In genomic region chr2:217713395-217714267, GRCh38 we compare ENCODE assay signal across 9 cellular contexts.
DNase-seq lines count a peak whose midpoint lies in the region; ATAC-seq and TF ChIP-seq lines count a peak whose summit lies in the region.
"Had no signal": no experiment of that assay in that cellular context is flagged by ENCODE, and none has a peak within 500 bp of the region (broad histone marks: within the 10 kb centered on the region; RNA-seq: fewer than 3 reads in every experiment).

No MANE protein-coding gene starts in this region.

- intact Hi-C loops in activated CD4-positive, alpha-beta T cell treated with anti-CD3 and anti-CD28 coated beads for 36 hours (cut with DNase I, micrococcal nuclease) = loop anchor here (1.0 to 5.0 kb wide), 8 partner anchors 63 to 1031 kb away; partner anchors contain the start of gene IGFBP5 (in 1 of the 2)
- intact Hi-C loops in left colon (cut with DNase I, micrococcal nuclease) = loop anchor here in 1 of 2 donors (10.0 kb wide), 1 partner anchor 189 kb away; no protein-coding TSS in a partner anchor

- in situ Hi-C loops in Caki2 (cut with HindIII; ENCODE audit: low pct_unique_long_range_greater_than_20kb, low sequenced_read_pairs) = no loop called here

- CTCF ChIA-PET in activated CD4-positive, alpha-beta T cell treated with anti-CD3 and anti-CD28 coated beads for 36 hours (lab: Charles Lee) = interaction anchor here (0.6 to 1.7 kb wide), 34 partner anchors 9 to 1959 kb away, joined by 3 to 13 read pairs (median 4); no protein-coding TSS in a partner anchor

- peaks cover 49% of the 10 kb centered on the region for H3K4me1 Mint-ChIP-seq in HFFc6 (ENCODE audit: low read depth)
- no peaks in the 10 kb centered on the region for H3K4me1 Mint-ChIP-seq in activated CD4-positive, alpha-beta T cell treated with anti-CD3 and anti-CD28 coated beads for 36 hours
- H3K4me1 Mint-ChIP-seq: IgD-negative memory B cell had no signal

- ATAC-seq in activated CD4-positive, alpha-beta T cell treated with anti-CD3 and anti-CD28 coated beads for 36 hours = peak; percentile 78
- ATAC-seq in left colon = peak; percentile 70
- no peak for ATAC-seq in GM21825 (IDR thresholded peaks at IDR 0.05; ENCODE audit: unreplicated experiment)

- no peaks in the 10 kb centered on the region for H3K9me3 Mint-ChIP-seq in HFFc6
- no peaks in the 10 kb centered on the region for H3K9me3 Mint-ChIP-seq in activated CD4-positive, alpha-beta T cell treated with anti-CD3 and anti-CD28 coated beads for 36 hours (ENCODE audit: low read depth)
- H3K9me3 Mint-ChIP-seq: IgD-negative memory B cell had no signal

- peak; percentile 99 for TF ChIP-seq CTCF in HFFc6 (IDR thresholded peaks at IDR 0.05)

- POLR2A ChIA-PET in activated CD4-positive, alpha-beta T cell treated with anti-CD3 and anti-CD28 coated beads for 36 hours (lab: Charles Lee) = interaction anchor here (0.6 kb wide), 1 partner anchor 163 kb away, joined by 7 read pairs; no protein-coding TSS in a partner anchor

- H3K27ac Mint-ChIP-seq in HFFc6 = peak overlapping the region; percentile 21; the same call in 1 of the 2 replicates
- no peak overlapping the region for H3K27ac Mint-ChIP-seq in activated CD4-positive, alpha-beta T cell treated with anti-CD3 and anti-CD28 coated beads for 36 hours
- H3K27ac Mint-ChIP-seq: IgD-negative memory B cell had no signal

- no peak overlapping the region for H3K4me3 Mint-ChIP-seq in HFFc6
- H3K4me3 Mint-ChIP-seq in activated CD4-positive, alpha-beta T cell treated with anti-CD3 and anti-CD28 coated beads for 36 hours = no peak overlapping the region
- H3K4me3 Mint-ChIP-seq: IgD-negative memory B cell had no signal

- no peaks in the 10 kb centered on the region; the same call in none of the 2 replicates for H3K27me3 Mint-ChIP-seq in HFFc6 (ENCODE audit: insufficient read depth)
- H3K27me3 Mint-ChIP-seq in activated CD4-positive, alpha-beta T cell treated with anti-CD3 and anti-CD28 coated beads for 36 hours = peaks cover 2% of the 10 kb centered on the region

- peaks cover 10% of the 10 kb centered on the region for H3K36me3 Mint-ChIP-seq in HFFc6 (ENCODE audit: low read depth)
- no peaks in the 10 kb centered on the region for H3K36me3 Mint-ChIP-seq in activated CD4-positive, alpha-beta T cell treated with anti-CD3 and anti-CD28 coated beads for 36 hours (ENCODE audit: low read depth)
- H3K36me3 Mint-ChIP-seq: IgD-negative memory B cell had no signal

- DNase-seq in Caki2 (ENCODE audit: low read depth) (peak; percentile 59), HFFc6 (peak; percentile 51), NCI-H510A (lab: John Stamatoyannopoulos, UW) (peak; percentile 47), cerebellum (ENCODE audit: low spot score) (peak; percentile 79), left colon (peak; percentile 51 to 72)
- peak; percentile 86 for DNase-seq in activated CD4-positive, alpha-beta T cell treated with anti-CD3 and anti-CD28 coated beads for 36 hours
- DNase-seq in stimulated activated CD4-positive, alpha-beta T cell treated with anti-CD3 and anti-CD28 coated beads, Interleukin-1b, Interleukin-23, amount 100 ng/mL, for 4 hours (ENCODE audit: low read depth in 2 of 2) = peak; percentile 60 to 66
